In genomic region chr19:46860125-46860845, GRCh38 we compare ENCODE assay signal across 8 cellular contexts. TPM values are rescaled to one million over a fixed set of nuclear protein-coding genes. Genes with fewer than 3 reads are reported as not detected.
A peak's percentile ranks its signal among the peaks of the same experiment; 100 is the strongest.
DNase-seq lines count a peak whose midpoint lies in the region; ATAC-seq, FAIRE-seq and TF ChIP-seq lines count a peak whose summit lies in the region.

No MANE protein-coding gene starts in this region.

- no peaks in the 10 kb centered on the region for H3K27me3 ChIP-seq in bronchial epithelial cell (ENCODE audit: control insufficient read depth, insufficient read depth, low read length)
- H3K27me3 ChIP-seq in spleen (replicated peaks in 1 of 7) = no peaks in the 10 kb centered on the region

- peaks cover 18 to 21% of the 10 kb centered on the region in 2 donors for H3K4me1 Mint-ChIP-seq in immature natural killer cell

- peaks cover 34 to 72% (median 60%) of the 10 kb centered on the region in 6 donors for H3K4me1 ChIP-seq in spleen

- H3K27me3 Mint-ChIP-seq in immature natural killer cell (ENCODE audit: low read depth in 3 of 3) = peaks cover 4 to 16% (median 6%) of the 10 kb centered on the region in 3 donors

- DNase-seq in ACHN (peak; percentile 97), NCI-H2227 (lab: John Stamatoyannopoulos, UW; ENCODE audit: unreplicated experiment) (peak; percentile 96), bronchial epithelial cell (ENCODE audit: low read depth) (peak; percentile 92), immature natural killer cell (peak; percentile 92 to 96 (median 95)), spleen (peak; percentile 96)

- intact Hi-C loops in spleen (cut with DNase I; ENCODE audit: low total_unique reads) = loop anchor here (5.0 kb wide), 1 partner anchor 127 kb away; no protein-coding TSS in a partner anchor

- FAIRE-seq in bronchial epithelial cell (lab: Jason Lieb, UNC) = no peak

- ATAC-seq in GM18909 (IDR thresholded peaks at IDR 0.05; ENCODE audit: poor library complexity, unreplicated experiment) = peak; percentile 81
- peak; percentile 67 for ATAC-seq in HG03159 (IDR thresholded peaks at IDR 0.05; ENCODE audit: unreplicated experiment)

- peak in 2 of 3 donors; percentile 3 to 38 for TF ChIP-seq POLR2A in spleen (IDR thresholded peaks at IDR 0.05)

- no peaks in the 10 kb centered on the region for H3K9me3 Mint-ChIP-seq in immature natural killer cell

- peak overlapping the region; percentile 73 to 95 (median 89) for H3K27ac Mint-ChIP-seq in immature natural killer cell

- in situ Hi-C loops in ACHN (cut with HindIII; ENCODE audit: low pct_ligation_motif_present, low pct_unique_long_range_greater_than_20kb, low sequenced_read_pairs) = no loop called here

- H3K4me3 ChIP-seq in WI38 (ENCODE audit: low read depth, low read length) = peak overlapping the region; percentile 70
- peak overlapping the region; percentile 93 for H3K4me3 ChIP-seq in bronchial epithelial cell (ENCODE audit: low read depth, low read length)
- peak overlapping the region; percentile 77 to 96 (median 92) for H3K4me3 ChIP-seq in spleen

- peak overlapping the region; percentile 77 to 95 (median 94) for H3K4me3 Mint-ChIP-seq in immature natural killer cell

- peak overlapping the region; percentile 85 to 99 (median 96) for H3K27ac ChIP-seq in spleen

- 0 to 1% (median 0%) methylated on average over 40 to 89 of the region's 89 CpGs for WGBS in spleen, 5 donors

- H3K9me3 ChIP-seq in spleen = no peaks in the 10 kb centered on the region

- no peaks in the 10 kb centered on the region for H3K36me3 Mint-ChIP-seq in immature natural killer cell

- no peak for TF ChIP-seq CTCF in WI38 (IDR thresholded peaks at IDR 0.05; ENCODE audit: low read depth, low read length)
- TF ChIP-seq CTCF in bronchial epithelial cell (IDR thresholded peaks at IDR 0.05; ENCODE audit: insufficient read depth, low read length, severe bottlenecking) = no peak
- TF ChIP-seq CTCF in spleen (IDR thresholded peaks at IDR 0.05 in 8 of 11, conservative IDR thresholded peaks at IDR 0.05 in 3 of 11) = peak in 2 of 11 experiments; percentile 3 to 16

- H3K36me3 ChIP-seq in bronchial epithelial cell (ENCODE audit: control insufficient read depth, insufficient read depth, low read length) = no peaks in the 10 kb centered on the region
- peaks cover 0 to under 1% (median 0%) of the 10 kb centered on the region in 6 donors for H3K36me3 ChIP-seq in spleen

RNA-seq across cellular contexts. Expression of gene ARHGAP35, which starts 0.5 kb away (rescaled TPM):
- total RNA-seq in bronchial epithelial cell (24.0 and 37.1 TPM in 2 replicates), spleen (10 to 100 TPM; 26.0 to 49.4 (median 42.9) TPM)
- polyA plus RNA-seq in immature natural killer cell (1 to 10 TPM; 1.5 to 6.9 (median 2.7) TPM), spleen (10 to 100 TPM in 1 of 3 donors, 1 to 10 TPM in 2; 2.3 to 10.8 (median 3.0) TPM)

RNA-seq across cellular contexts. Expression of gene AP2S1, which starts 9.6 kb away (rescaled TPM):
- 120 and 206 TPM in 2 replicates for total RNA-seq in bronchial epithelial cell
- polyA plus RNA-seq in immature natural killer cell = 100 to 1,000 TPM in 1 of 3 donors, 10 to 100 TPM in 2; 86.8 to 116 (median 90.3) TPM
- 100 to 1,000 TPM in 4 of 7 donors, 10 to 100 TPM in 3; 58.0 to 144 (median 116) TPM for total RNA-seq in spleen
- polyA plus RNA-seq in spleen = 100 to 1,000 TPM in 2 of 3 donors, 10 to 100 TPM in 1; 69.3 to 145 (median 104) TPM

Comparison
In these comparisons a context has a peak if more than half of its experiments do, and no peak if none do; other contexts are left out.
1. Peak in every context shown above with its lines: DNase-seq, ATAC-seq, H3K4me3 ChIP-seq and H3K27ac ChIP-seq.